Comparison of ENCODE assay signal across 14 cellular contexts in genomic region chr17:1929896-1930750, GRCh38.
A peak's percentile ranks its signal among the peaks of the same experiment; 100 is the strongest.
DNase-seq lines count a peak whose midpoint lies in the region; ATAC-seq and TF ChIP-seq lines count a peak whose summit lies in the region.
"Had no signal": no experiment of that assay in that cellular context is flagged by ENCODE, and none has a peak within 500 bp of the region (broad histone marks: within the 10 kb centered on the region; RNA-seq: fewer than 3 reads in every experiment).

No MANE protein-coding gene starts in this region.

- H3K27ac ChIP-seq in temporal lobe (ENCODE audit: low read depth, low read length) = peak overlapping the region; percentile 13
- H3K27ac ChIP-seq: HL-60, PC-9 had no signal

- peaks cover 29% of the 10 kb centered on the region for H3K4me1 Mint-ChIP-seq in glutamatergic neuron (ENCODE audit: low read depth, unreplicated experiment)
- H3K4me1 Mint-ChIP-seq: CD14-positive monocyte had no signal

- H3K27ac Mint-ChIP-seq in glutamatergic neuron (ENCODE audit: unreplicated experiment) = peak overlapping the region; percentile 82
- H3K27ac Mint-ChIP-seq: CD14-positive monocyte had no signal

- peaks cover 7% of the 10 kb centered on the region for H3K27me3 Mint-ChIP-seq in glutamatergic neuron (ENCODE audit: unreplicated experiment)

- H3K4me3 Mint-ChIP-seq in glutamatergic neuron (ENCODE audit: unreplicated experiment) = peak overlapping the region; percentile 52
- H3K4me3 Mint-ChIP-seq: CD14-positive monocyte had no signal

- peaks cover 8% of the 10 kb centered on the region for H3K9me3 Mint-ChIP-seq in glutamatergic neuron (ENCODE audit: unreplicated experiment)

- no peak for ATAC-seq in HG03097 (IDR thresholded peaks at IDR 0.05; ENCODE audit: low FRiP score, unreplicated experiment)
- ATAC-seq: GM12878 had no signal

- H3K36me3 Mint-ChIP-seq in glutamatergic neuron (ENCODE audit: unreplicated experiment) = no peaks in the 10 kb centered on the region
- H3K36me3 Mint-ChIP-seq: CD14-positive monocyte had no signal

- no peak for TF ChIP-seq CTCF in glutamatergic neuron (IDR thresholded peaks at IDR 0.05; ENCODE audit: partially characterized antibody, unreplicated experiment)
- TF ChIP-seq CTCF in foreskin fibroblast (IDR thresholded peaks at IDR 0.05; ENCODE audit: low read depth, low read length) = no peak

- no peak overlapping the region for H3K4me3 ChIP-seq in foreskin fibroblast (ENCODE audit: low read depth in 1 of 2, low read length in 2 of 2)
- H3K4me3 ChIP-seq: GM12878, PC-9 had no signal

- DNase-seq in NCI-H82 (lab: John Stamatoyannopoulos, UW) = peak; percentile 62
- DNase-seq in NCI-H82 treated with DMSO at 0.1 percent for 48 hours (lab: John Stamatoyannopoulos, UW; ENCODE audit: unreplicated experiment) = no peak
- DNase-seq in NCI-H2227 treated with DMSO at 0.1 percent for 48 hours (lab: John Stamatoyannopoulos, UW) = peak; percentile 39
- DNase-seq in glutamatergic neuron = no peak
- no peak for DNase-seq in foreskin fibroblast
- no peak for DNase-seq in ecto neural progenitor cell (ENCODE audit: low spot score)
- DNase-seq: Caco-2, NCI-H510A treated with DMSO at 0.1 percent for 48 hours, PC-9 had no signal

Comparison
In these comparisons a context has a peak if more than half of its experiments do, and no peak if none do; other contexts are left out.
1. DNase-seq: peak in NCI-H82 (single experiment) and NCI-H2227 treated with DMSO at 0.1 percent for 48 hours (single experiment); none in NCI-H82 treated with DMSO at 0.1 percent for 48 hours (single experiment), glutamatergic neuron (single experiment), foreskin fibroblast (0 of 2) and ecto neural progenitor cell (single experiment).